1 cellular context compared by ENCODE assay signal in the genomic region with DNA sequence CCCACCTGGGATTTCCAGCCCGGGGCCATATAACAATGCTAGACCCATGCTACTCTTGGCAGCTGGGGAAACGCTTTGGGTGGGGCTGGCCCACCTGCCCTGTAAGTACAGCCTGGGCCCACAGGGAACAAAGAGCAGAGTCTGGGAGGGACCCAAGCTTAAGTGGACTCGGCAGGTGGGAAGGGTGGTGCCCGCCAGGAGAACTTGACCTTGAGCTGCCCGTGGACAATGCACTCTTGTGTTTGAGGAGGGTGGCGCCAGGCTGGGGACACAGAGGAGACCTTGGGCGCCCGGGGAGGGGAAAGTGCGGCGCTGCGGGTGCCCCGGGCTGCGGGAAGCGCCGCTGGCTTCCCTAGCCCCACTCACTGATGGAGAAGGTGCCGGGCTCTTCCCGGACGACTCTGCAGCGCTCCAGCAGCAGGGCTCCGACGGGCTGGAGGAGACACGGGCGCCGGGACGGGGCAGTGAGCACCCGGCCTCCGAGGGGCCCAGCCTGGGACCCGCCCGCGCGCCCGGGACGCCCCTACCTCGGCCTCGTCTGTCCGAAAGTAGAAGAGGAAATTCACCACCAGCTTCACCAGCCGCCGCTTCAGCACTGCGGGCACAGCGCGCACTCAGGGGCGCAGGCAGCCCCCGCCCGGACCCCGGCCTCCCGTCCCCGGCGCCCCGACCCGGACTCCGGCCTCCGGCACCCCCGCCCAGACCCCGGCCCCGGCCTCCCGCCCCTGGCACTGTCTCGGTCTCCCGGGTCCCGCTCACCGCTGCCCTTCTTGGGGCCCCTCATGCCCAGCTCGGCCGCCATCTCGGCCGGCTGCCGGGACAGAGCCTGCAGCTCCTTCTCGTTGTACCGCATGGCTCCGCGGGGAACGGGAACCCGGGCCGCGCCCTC.
TF ChIP-seq lines count a peak whose summit lies in the region.

No MANE protein-coding gene starts in this region.

TF ChIP-seq in HepG2, 621 proteins besides CTCF, POLR2A, EP300 and RAD21 (continued from another document and continues in another):
- TF ChIP-seq, protein P1, sequence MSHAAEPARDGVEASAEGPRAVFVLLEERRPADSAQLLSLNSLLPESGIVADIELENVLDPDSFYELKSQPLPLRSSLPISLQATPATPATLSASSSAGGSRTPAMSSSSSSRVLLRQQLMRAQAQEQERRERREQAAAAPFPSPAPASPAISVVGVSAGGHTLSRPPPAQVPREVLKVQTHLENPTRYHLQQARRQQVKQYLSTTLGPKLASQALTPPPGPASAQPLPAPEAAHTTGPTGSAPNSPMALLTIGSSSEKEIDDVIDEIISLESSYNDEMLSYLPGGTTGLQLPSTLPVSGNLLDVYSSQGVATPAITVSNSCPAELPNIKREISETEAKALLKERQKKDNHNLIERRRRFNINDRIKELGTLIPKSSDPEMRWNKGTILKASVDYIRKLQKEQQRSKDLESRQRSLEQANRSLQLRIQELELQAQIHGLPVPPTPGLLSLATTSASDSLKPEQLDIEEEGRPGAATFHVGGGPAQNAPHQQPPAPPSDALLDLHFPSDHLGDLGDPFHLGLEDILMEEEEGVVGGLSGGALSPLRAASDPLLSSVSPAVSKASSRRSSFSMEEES (CRISPR knock-in tag; IDR thresholded peaks at IDR 0.05), result no peak; the same call in 1 of the 2 replicates
- TF ChIP-seq ZFP91 (CRISPR knock-in tag; IDR thresholded peaks at IDR 0.05; ENCODE audit: borderline replicate concordance) (no peak; the same call in 1 of the 2 replicates), RARG (CRISPR knock-in tag; IDR thresholded peaks at IDR 0.05; ENCODE audit: low read depth) (no peak), POLR2G (IDR thresholded peaks at IDR 0.05; ENCODE audit: low read depth, low read length) (peak; percentile 7), MAFG (CRISPR knock-in tag; IDR thresholded peaks at IDR 0.05) (no peak), TRIM22 (IDR thresholded peaks at IDR 0.05) (no peak), ZNF678 (CRISPR knock-in tag; IDR thresholded peaks at IDR 0.05) (no peak), ZNF460 (CRISPR knock-in tag; IDR thresholded peaks at IDR 0.05; ENCODE audit: borderline replicate concordance) (no peak), PBX2 (CRISPR knock-in tag; IDR thresholded peaks at IDR 0.05) (no peak), ZNF44 (CRISPR knock-in tag; IDR thresholded peaks at IDR 0.05) (no peak), PRDM10 (CRISPR knock-in tag; IDR thresholded peaks at IDR 0.05; ENCODE audit: low read depth) (peak; percentile 46; the same call in 1 of the 2 replicates), ZSCAN29 (CRISPR knock-in tag; conservative IDR thresholded peaks at IDR 0.05) (no peak), ZNF775 (CRISPR knock-in tag; IDR thresholded peaks at IDR 0.05; ENCODE audit: borderline replicate concordance) (no peak), FOXK2 (IDR thresholded peaks at IDR 0.05) (no peak), ZNF317 (CRISPR knock-in tag; IDR thresholded peaks at IDR 0.05) (no peak; the same call in 1 of the 2 replicates), PHF8 (CRISPR knock-in tag; IDR thresholded peaks at IDR 0.05) (peak; percentile 47; the same call in 1 of the 2 replicates), FOXP1 (IDR thresholded peaks at IDR 0.05) (no peak), FOXP1 (CRISPR knock-in tag; IDR thresholded peaks at IDR 0.05) (no peak), HOXA9 (CRISPR knock-in tag; IDR thresholded peaks at IDR 0.05; ENCODE audit: borderline replicate concordance) (no peak), ZNF530 (CRISPR knock-in tag; IDR thresholded peaks at IDR 0.05; ENCODE audit: low read depth) (no peak), RFX5 (IDR thresholded peaks at IDR 0.05; ENCODE audit: low read depth, low read length) (no peak), ZNF276 (CRISPR knock-in tag; IDR thresholded peaks at IDR 0.05; ENCODE audit: low read depth) (no peak), MIXL1 (CRISPR knock-in tag; IDR thresholded peaks at IDR 0.05) (no peak), ZNF567 (CRISPR knock-in tag; IDR thresholded peaks at IDR 0.05; ENCODE audit: borderline replicate concordance) (no peak), EZH2 (conservative IDR thresholded peaks at IDR 0.05; ENCODE audit: low read depth, low read length) (no peak), CHCHD3 (CRISPR knock-in tag; IDR thresholded peaks at IDR 0.05) (no peak), YY1 (IDR thresholded peaks at IDR 0.05; ENCODE audit: insufficient read depth, insufficient replicate concordance, low read depth, low read length) (peak; percentile 78), SP5 (CRISPR knock-in tag; IDR thresholded peaks at IDR 0.05; ENCODE audit: borderline replicate concordance, low read depth) (peak; percentile 89), FOSL2 (CRISPR knock-in tag; IDR thresholded peaks at IDR 0.05) (peak; percentile 43; the same call in 1 of the 2 replicates), ZNF841 (CRISPR knock-in tag; IDR thresholded peaks at IDR 0.05; ENCODE audit: borderline replicate concordance) (no peak), HNF4G (IDR thresholded peaks at IDR 0.05; ENCODE audit: borderline replicate concordance, low read depth, low read length) (peak; percentile 31; the same call in 1 of the 2 replicates), HNF4G (CRISPR knock-in tag; IDR thresholded peaks at IDR 0.05; ENCODE audit: borderline replicate concordance, low read depth) (no peak), ZZZ3 (CRISPR knock-in tag; IDR thresholded peaks at IDR 0.05; ENCODE audit: borderline replicate concordance) (no peak)
- TF ChIP-seq, protein P2, sequence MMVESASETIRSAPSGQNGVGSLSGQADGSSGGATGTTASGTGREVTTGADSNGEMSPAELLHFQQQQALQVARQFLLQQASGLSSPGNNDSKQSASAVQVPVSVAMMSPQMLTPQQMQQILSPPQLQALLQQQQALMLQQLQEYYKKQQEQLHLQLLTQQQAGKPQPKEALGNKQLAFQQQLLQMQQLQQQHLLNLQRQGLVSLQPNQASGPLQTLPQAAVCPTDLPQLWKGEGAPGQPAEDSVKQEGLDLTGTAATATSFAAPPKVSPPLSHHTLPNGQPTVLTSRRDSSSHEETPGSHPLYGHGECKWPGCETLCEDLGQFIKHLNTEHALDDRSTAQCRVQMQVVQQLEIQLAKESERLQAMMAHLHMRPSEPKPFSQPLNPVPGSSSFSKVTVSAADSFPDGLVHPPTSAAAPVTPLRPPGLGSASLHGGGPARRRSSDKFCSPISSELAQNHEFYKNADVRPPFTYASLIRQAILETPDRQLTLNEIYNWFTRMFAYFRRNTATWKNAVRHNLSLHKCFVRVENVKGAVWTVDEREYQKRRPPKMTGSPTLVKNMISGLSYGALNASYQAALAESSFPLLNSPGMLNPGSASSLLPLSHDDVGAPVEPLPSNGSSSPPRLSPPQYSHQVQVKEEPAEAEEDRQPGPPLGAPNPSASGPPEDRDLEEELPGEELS (CRISPR knock-in tag; IDR thresholded peaks at IDR 0.05), result 0 out of 2 replicates have a peak, but pooled peaks have one; percentile 17
- TF ChIP-seq, protein P3, sequence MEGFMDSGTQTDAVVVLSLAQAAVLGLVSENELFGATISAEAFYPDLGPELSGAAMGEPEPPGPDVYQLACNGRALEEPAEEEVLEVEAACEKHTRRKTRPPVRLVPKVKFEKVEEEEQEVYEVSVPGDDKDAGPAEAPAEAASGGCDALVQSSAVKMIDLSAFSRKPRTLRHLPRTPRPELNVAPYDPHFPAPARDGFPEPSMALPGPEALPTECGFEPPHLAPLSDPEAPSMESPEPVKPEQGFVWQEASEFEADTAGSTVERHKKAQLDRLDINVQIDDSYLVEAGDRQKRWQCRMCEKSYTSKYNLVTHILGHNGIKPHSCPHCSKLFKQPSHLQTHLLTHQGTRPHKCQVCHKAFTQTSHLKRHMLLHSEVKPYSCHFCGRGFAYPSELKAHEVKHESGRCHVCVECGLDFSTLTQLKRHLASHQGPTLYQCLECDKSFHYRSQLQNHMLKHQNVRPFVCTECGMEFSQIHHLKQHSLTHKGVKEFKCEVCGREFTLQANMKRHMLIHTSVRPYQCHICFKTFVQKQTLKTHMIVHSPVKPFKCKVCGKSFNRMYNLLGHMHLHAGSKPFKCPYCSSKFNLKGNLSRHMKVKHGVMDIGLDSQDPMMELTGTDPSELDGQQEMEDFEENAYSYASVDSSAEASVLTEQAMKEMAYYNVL (CRISPR knock-in tag; IDR thresholded peaks at IDR 0.05; ENCODE audit: borderline replicate concordance), result no peak
- TF ChIP-seq, protein P4, sequence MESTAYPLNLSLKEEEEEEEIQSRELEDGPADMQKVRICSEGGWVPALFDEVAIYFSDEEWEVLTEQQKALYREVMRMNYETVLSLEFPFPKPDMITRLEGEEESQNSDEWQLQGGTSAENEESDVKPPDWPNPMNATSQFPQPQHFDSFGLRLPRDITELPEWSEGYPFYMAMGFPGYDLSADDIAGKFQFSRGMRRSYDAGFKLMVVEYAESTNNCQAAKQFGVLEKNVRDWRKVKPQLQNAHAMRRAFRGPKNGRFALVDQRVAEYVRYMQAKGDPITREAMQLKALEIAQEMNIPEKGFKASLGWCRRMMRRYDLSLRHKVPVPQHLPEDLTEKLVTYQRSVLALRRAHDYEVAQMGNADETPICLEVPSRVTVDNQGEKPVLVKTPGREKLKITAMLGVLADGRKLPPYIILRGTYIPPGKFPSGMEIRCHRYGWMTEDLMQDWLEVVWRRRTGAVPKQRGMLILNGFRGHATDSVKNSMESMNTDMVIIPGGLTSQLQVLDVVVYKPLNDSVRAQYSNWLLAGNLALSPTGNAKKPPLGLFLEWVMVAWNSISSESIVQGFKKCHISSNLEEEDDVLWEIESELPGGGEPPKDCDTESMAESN (CRISPR knock-in tag; conservative IDR thresholded peaks at IDR 0.05), result no peak; the same call in 1 of the 2 replicates
